Comparison of ENCODE assay signal across 8 cellular contexts in the genomic region with DNA sequence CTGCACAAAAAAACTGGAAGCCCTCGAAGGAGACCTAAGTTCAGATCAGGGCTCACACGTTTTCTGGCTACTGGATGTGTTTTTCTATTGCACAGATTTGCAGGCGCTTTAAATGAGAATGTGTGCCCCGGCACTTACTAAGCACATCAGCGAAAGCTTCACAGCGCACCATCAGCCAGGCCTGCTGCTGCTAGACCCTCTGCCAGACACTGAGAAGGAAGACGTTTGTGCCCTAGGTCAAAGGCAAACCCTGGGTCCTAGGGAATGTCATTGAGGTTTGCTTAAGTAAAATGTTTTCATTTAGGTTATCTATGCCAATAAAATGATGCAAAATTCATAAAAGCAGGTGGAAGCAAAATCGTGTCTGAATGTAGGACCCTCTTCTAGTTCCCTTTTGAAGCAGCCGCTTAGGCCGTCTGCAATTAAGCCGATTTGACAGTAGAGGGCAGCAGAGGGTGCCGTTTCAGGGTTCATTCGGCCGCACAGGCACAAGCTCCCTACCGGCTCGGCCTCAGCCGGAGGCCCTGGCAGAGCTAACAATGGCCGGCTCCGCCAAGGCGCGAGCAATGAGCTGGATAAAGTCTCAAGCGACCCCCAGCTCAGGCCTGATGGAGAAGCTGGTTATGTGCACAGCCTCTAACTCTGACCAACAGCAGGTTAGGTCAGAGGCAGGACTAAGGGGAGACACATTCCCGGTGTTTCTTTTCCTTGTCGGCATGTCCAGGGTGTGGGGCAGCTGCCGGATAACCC.
DNase-seq lines count a peak whose midpoint lies in the region; ATAC-seq and TF ChIP-seq lines count a peak whose summit lies in the region.

No MANE protein-coding gene starts in this region.

- H3K4me3 ChIP-seq in HEK293 (ENCODE audit: low read depth, low read length) (no peak overlapping the region), NB4 (ENCODE audit: low read depth, low read length) (no peak overlapping the region), SK-N-SH (ENCODE audit: low read depth in 2 of 2, low read length in 1 of 2) (no peak overlapping the region; a peak in 1 of 4 replicates), right cardiac atrium (ENCODE audit: low read length) (no peak overlapping the region)

- H3K27ac ChIP-seq in HEK293 (ENCODE audit: extremely low read depth, low read depth, low read length) = no peak overlapping the region
- H3K27ac ChIP-seq in SK-N-SH (ENCODE audit: low read depth in 2 of 2, low read length in 1 of 2) = no peak overlapping the region
- H3K27ac ChIP-seq in right cardiac atrium (ENCODE audit: low read length) = no peak overlapping the region

- TF ChIP-seq CTCF in HEK293 (tag by site-specific recombination; IDR thresholded peaks at IDR 0.05) (peak; percentile 66), NB4 (IDR thresholded peaks at IDR 0.05; ENCODE audit: low read depth, low read length) (peak; percentile 89), SK-N-SH (IDR thresholded peaks at IDR 0.05) (peak; percentile 88)

- DNase-seq in GM03348 (ENCODE audit: low spot score) (peak; percentile 93), NB4 (ENCODE audit: low read depth) (peak; percentile 81), SK-N-SH (peak; percentile 72), amygdala (lab: John Stamatoyannopoulos, UW) (peak in 52 of 56 donors; percentile 12 to 80 (median 52)), right cardiac atrium (peak; percentile 84 to 91 (median 90)), putamen (ENCODE audit: low spot score) (peak; percentile 55)

- ATAC-seq in right cardiac atrium = peak; percentile 92 to 94
- ATAC-seq in HG03039 (IDR thresholded peaks at IDR 0.05; ENCODE audit: unreplicated experiment) = no peak

- no peaks in the 10 kb centered on the region for H3K79me2 ChIP-seq in SK-N-SH (ENCODE audit: insufficient read depth)

- TF ChIP-seq EP300 in SK-N-SH (IDR thresholded peaks at IDR 0.05; ENCODE audit: borderline replicate concordance in 1 of 2, low read depth in 1 of 2, low read length in 1 of 2) = no peak

- WGBS in SK-N-SH (ENCODE audit: low lambda C conversion rate) = 16% methylated on average over 20 of the region's 25 CpGs
- WGBS in right cardiac atrium = 23% methylated on average over 25 of the region's 25 CpGs

- H3K9me2 ChIP-seq in SK-N-SH = no peaks in the 10 kb centered on the region

- H3K9me3 ChIP-seq in HEK293 (ENCODE audit: control insufficient read depth, insufficient read depth, low read depth, low read length) = no peaks in the 10 kb centered on the region
- H3K9me3 ChIP-seq in SK-N-SH = no peaks in the 10 kb centered on the region
- no peaks in the 10 kb centered on the region for H3K9me3 ChIP-seq in right cardiac atrium (ENCODE audit: control insufficient read depth, low read length)

- H3K36me3 ChIP-seq in HEK293 (ENCODE audit: control insufficient read depth in 2 of 2, insufficient read depth in 1 of 2, low read length in 2 of 2) (no peaks in the 10 kb centered on the region), SK-N-SH (replicated peaks in 1 of 2; ENCODE audit: control insufficient read depth in 1 of 2, insufficient read depth in 2 of 2, low read length in 1 of 2) (no peaks in the 10 kb centered on the region)

- H3K4me2 ChIP-seq in SK-N-SH = peak overlapping the region; percentile 43; the same call in 1 of the 2 replicates

- H3K27me3 ChIP-seq in SK-N-SH (ENCODE audit: insufficient read depth) (peaks cover 8% of the 10 kb centered on the region; the same call in 1 of the 2 replicates), right cardiac atrium (ENCODE audit: control insufficient read depth, insufficient read depth) (no peaks in the 10 kb centered on the region)

- no peaks in the 10 kb centered on the region for H4K20me1 ChIP-seq in SK-N-SH (ENCODE audit: insufficient read depth)

- H3K9ac ChIP-seq in SK-N-SH = no peak overlapping the region

- TF ChIP-seq POLR2A in NB4 (IDR thresholded peaks at IDR 0.05; ENCODE audit: extremely low read depth, insufficient read length) = no peak

- H2AFZ ChIP-seq in SK-N-SH (ENCODE audit: low read depth) = peak overlapping the region; percentile 69; the same call in 1 of the 2 replicates

- intact Hi-C loops in right cardiac atrium (cut with DNase I) = loop anchor here (2.0 to 10.0 kb wide), 10 partner anchors 173 to 656 kb away; a partner anchor contains a TSS

- TF ChIP-seq RAD21 in SK-N-SH (IDR thresholded peaks at IDR 0.05; ENCODE audit: low read length) = peak; percentile 80

- H3K4me1 ChIP-seq in HEK293 (ENCODE audit: control insufficient read depth, insufficient read depth, low read length) (no peaks in the 10 kb centered on the region), SK-N-SH (ENCODE audit: control insufficient read depth in 1 of 2, insufficient read depth in 2 of 2, low read depth in 1 of 2, low read length in 1 of 2) (peaks cover 0 to 3% of the 10 kb centered on the region in 2 experiments; a peak in 1 of 4 replicates), right cardiac atrium (ENCODE audit: control insufficient read depth, insufficient read depth, low read length) (peaks cover 6% of the 10 kb centered on the region)

- no peaks in the 10 kb centered on the region for H3F3A ChIP-seq in SK-N-SH (replicated peaks; ENCODE audit: insufficient read depth)

- POLR2A ChIA-PET in HEK293 (lab: Yijun Ruan, JAX) (interaction anchor here (0.6 to 1.3 kb wide), 2 partner anchors 404 to 658 kb away, joined by 3 to 4 read pairs; no protein-coding TSS in a partner anchor), SK-N-SH (lab: Yijun Ruan, JAX) (no interaction called here)

- CTCF ChIA-PET in HEK293 (lab: Yijun Ruan, JAX) = interaction anchor here (0.5 to 4.5 kb wide), 55 partner anchors 9 to 1865 kb away, joined by 3 to 57 read pairs (median 4); a partner anchor contains a TSS
- CTCF ChIA-PET in SK-N-SH (lab: Yijun Ruan, JAX) = interaction anchor here (0.6 to 5.9 kb wide), 33 partner anchors 8 to 916 kb away, joined by 3 to 131 read pairs (median 3); no protein-coding TSS in a partner anchor

TF ChIP-seq in HEK293, 187 proteins besides CTCF, POLR2A, EP300 and RAD21:
- TF ChIP-seq ZBTB17 (tag by site-specific recombination; IDR thresholded peaks at IDR 0.05) = 0 out of 2 replicates have a peak, but pooled peaks have one; percentile 30
- peak; percentile 64 for TF ChIP-seq ZBTB48 (tag by site-specific recombination; IDR thresholded peaks at IDR 0.05)
- TF ChIP-seq ZNF555 (tag by site-specific recombination; conservative IDR thresholded peaks at IDR 0.05) = no peak
- TF ChIP-seq GLIS1 (tag by site-specific recombination; IDR thresholded peaks at IDR 0.05) = peak; percentile 48
- TF ChIP-seq, protein P1, sequence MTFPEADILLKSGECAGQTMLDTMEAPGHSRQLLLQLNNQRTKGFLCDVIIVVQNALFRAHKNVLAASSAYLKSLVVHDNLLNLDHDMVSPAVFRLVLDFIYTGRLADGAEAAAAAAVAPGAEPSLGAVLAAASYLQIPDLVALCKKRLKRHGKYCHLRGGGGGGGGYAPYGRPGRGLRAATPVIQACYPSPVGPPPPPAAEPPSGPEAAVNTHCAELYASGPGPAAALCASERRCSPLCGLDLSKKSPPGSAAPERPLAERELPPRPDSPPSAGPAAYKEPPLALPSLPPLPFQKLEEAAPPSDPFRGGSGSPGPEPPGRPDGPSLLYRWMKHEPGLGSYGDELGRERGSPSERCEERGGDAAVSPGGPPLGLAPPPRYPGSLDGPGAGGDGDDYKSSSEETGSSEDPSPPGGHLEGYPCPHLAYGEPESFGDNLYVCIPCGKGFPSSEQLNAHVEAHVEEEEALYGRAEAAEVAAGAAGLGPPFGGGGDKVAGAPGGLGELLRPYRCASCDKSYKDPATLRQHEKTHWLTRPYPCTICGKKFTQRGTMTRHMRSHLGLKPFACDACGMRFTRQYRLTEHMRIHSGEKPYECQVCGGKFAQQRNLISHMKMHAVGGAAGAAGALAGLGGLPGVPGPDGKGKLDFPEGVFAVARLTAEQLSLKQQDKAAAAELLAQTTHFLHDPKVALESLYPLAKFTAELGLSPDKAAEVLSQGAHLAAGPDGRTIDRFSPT (tag by site-specific recombination; IDR thresholded peaks at IDR 0.05) = no peak
- TF ChIP-seq ZNF600 (tag by site-specific recombination; IDR thresholded peaks at IDR 0.05) = peak; percentile 48; the same call in 1 of the 2 replicates
- TF ChIP-seq SP7 (tag by site-specific recombination; IDR thresholded peaks at IDR 0.05) = no peak
- TF ChIP-seq ZNF654 (tag by site-specific recombination; IDR thresholded peaks at IDR 0.05; ENCODE audit: low read depth) = peak; percentile 87
- peak; percentile 53; the same call in 1 of the 2 replicates for TF ChIP-seq YY1 (tag by site-specific recombination; IDR thresholded peaks at IDR 0.05)

TF ChIP-seq in SK-N-SH, 30 proteins besides CTCF, POLR2A, EP300 and RAD21:
- TF ChIP-seq SMC3 (IDR thresholded peaks at IDR 0.05; ENCODE audit: low read depth, low read length) (peak; percentile 79), SIN3A (IDR thresholded peaks at IDR 0.05; ENCODE audit: borderline replicate concordance, low read depth, low read length) (no peak), YY1 (IDR thresholded peaks at IDR 0.05; ENCODE audit: low read depth) (peak; percentile 72)
- TF ChIP-seq, protein P2, sequence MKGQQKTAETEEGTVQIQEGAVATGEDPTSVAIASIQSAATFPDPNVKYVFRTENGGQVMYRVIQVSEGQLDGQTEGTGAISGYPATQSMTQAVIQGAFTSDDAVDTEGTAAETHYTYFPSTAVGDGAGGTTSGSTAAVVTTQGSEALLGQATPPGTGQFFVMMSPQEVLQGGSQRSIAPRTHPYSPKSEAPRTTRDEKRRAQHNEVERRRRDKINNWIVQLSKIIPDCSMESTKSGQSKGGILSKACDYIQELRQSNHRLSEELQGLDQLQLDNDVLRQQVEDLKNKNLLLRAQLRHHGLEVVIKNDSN (IDR thresholded peaks at IDR 0.05; ENCODE audit: borderline replicate concordance, low read depth) = no peak
